Comparison of ENCODE assay signal across 8 cellular contexts in the genomic region with DNA sequence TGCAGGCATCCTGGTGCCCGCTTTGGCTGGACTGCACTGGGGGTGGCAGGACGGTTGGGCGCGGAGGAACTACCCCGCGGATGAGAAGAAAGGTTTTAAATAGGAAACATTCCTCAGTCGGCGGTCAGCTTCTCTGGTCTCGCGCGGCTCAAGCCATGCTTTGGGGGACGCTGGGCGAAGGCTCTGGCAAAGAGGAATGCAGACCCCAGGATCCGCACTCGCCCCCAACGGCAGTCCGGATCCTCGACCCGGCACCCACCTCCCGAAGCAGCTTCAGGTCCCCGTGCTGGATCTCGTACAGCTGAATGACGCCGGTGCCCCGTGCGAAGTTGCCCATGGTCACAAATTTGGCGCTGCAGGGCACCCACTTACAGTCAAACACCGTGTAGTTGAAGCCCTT. TPM values are rescaled to one million over a fixed set of nuclear protein-coding genes. Genes with fewer than 3 reads are reported as not detected.
DNase-seq lines count a peak whose midpoint lies in the region; ATAC-seq, FAIRE-seq and TF ChIP-seq lines count a peak whose summit lies in the region.

No MANE protein-coding gene starts in this region.

- no peak for TF ChIP-seq RAD21 in K562 (CRISPR knock-in tag; conservative IDR thresholded peaks at IDR 0.05 in 1 of 2, IDR thresholded peaks at IDR 0.05 in 1 of 2)

- H3K27ac ChIP-seq in HL-60 (replicated peaks) (peak overlapping the region; percentile 99), K562 (ENCODE audit: extremely low read depth, low read depth, low read length) (peak overlapping the region; percentile 98), layer of hippocampus (ENCODE audit: low read depth, low read length) (peak overlapping the region; percentile 100), temporal lobe (ENCODE audit: low read depth, low read length) (peak overlapping the region; percentile 98)

- H3K4me3 ChIP-seq in HL-60 (replicated peaks; ENCODE audit: insufficient read depth, low read length) (peak overlapping the region; percentile 97), K562 (peak overlapping the region; percentile 71)

- H3K79me2 ChIP-seq in K562 (ENCODE audit: control insufficient read depth, insufficient read depth, low read length) = peaks cover 57% of the 10 kb centered on the region

- BruUV-seq in K562 (replicated peaks; lab: Mats Ljungman, UMichigan) = TSS peak; percentile 79

- no peak for TF ChIP-seq POLR2A in K562 (conservative IDR thresholded peaks at IDR 0.05)

- H3K9me1 ChIP-seq in K562 (ENCODE audit: control insufficient read depth, insufficient read depth, low read length) = no peaks in the 10 kb centered on the region

- DNase-seq in GM03348 (ENCODE audit: low spot score) (peak; percentile 54), HL-60 (ENCODE audit: low read depth in 1 of 2, low spot score in 1 of 2) (peak in 1 of 2 experiments; percentile 25), K562 (ENCODE audit: extremely low read depth in 1 of 4, low spot score in 3 of 4) (peak in 2 of 4 experiments; percentile 16 to 25), NCI-H446 (lab: John Stamatoyannopoulos, UW) (no peak), hippocampal formation (lab: John Stamatoyannopoulos, UW) (no peak)

- H3K4me2 ChIP-seq in K562 (ENCODE audit: insufficient read depth, low read length) = peak overlapping the region; percentile 95

- peaks cover 30% of the 10 kb centered on the region for H3K36me3 ChIP-seq in K562 (ENCODE audit: control insufficient read depth, insufficient read depth, low read length)

- CTCF ChIA-PET in K562 (lab: Yijun Ruan, JAX; ENCODE audit: low intra/inter-chr PET ratio) = no interaction called here

- H2AFZ ChIP-seq in K562 (ENCODE audit: low read depth, low read length) = peak overlapping the region; percentile 97

- no peak for FAIRE-seq in K562 (lab: Jason Lieb, UNC)

- H3K9me3 ChIP-seq in K562 (replicated peaks; ENCODE audit: control insufficient read depth, insufficient read depth, low read depth, low read length) = no peaks in the 10 kb centered on the region

- intact Hi-C loops in K562 (cut with micrococcal nuclease) = loop anchor here (2.0 kb wide), 1 partner anchor 22 kb away; no protein-coding TSS in a partner anchor

- H3K9ac ChIP-seq in K562 (ENCODE audit: insufficient read depth in 1 of 2, low read depth in 2 of 2, low read length in 2 of 2) = peak overlapping the region; percentile 93 to 97

- no peaks in the 10 kb centered on the region for H4K20me1 ChIP-seq in K562 (replicated peaks; ENCODE audit: control insufficient read depth, insufficient read depth, low read length)

- peaks cover 2 to 13% of the 10 kb centered on the region in 2 experiments; a peak in 2 of 5 replicates for H3K4me1 ChIP-seq in K562 (replicated peaks in 1 of 2; ENCODE audit: control insufficient read depth in 2 of 2, insufficient read depth in 2 of 2, low read length in 2 of 2)

- POLR2A ChIA-PET in K562 (lab: Yijun Ruan, JAX) = interaction anchor here (0.5 to 2.2 kb wide), 6 partner anchors 10 to 640 kb away, joined by 3 to 6 read pairs (median 4); a partner anchor contains a TSS

- no peak for TF ChIP-seq CTCF in HL-60 (IDR thresholded peaks at IDR 0.05; ENCODE audit: insufficient read depth, low read length)
- TF ChIP-seq CTCF in K562 (IDR thresholded peaks at IDR 0.05 in 2 of 3, conservative IDR thresholded peaks at IDR 0.05 in 1 of 3; ENCODE audit: insufficient read depth in 2 of 3, low read depth in 1 of 3, low read length in 3 of 3) = no peak; a peak in 1 of 6 replicates

- H3K27me3 ChIP-seq in HL-60 (ENCODE audit: insufficient read depth, poor library complexity, severe bottlenecking) (no peaks in the 10 kb centered on the region), K562 (ENCODE audit: control insufficient read depth in 2 of 2, insufficient read depth in 2 of 2, low read length in 2 of 2) (no peaks in the 10 kb centered on the region), layer of hippocampus (ENCODE audit: control insufficient read depth, insufficient read depth, low read length) (no peaks in the 10 kb centered on the region)

- ATAC-seq in GM21390 (IDR thresholded peaks at IDR 0.05; ENCODE audit: unreplicated experiment) (peak; percentile 24), K562 (peak; percentile 35)

- in situ Hi-C loops in K562 (cut with MboI) = no loop called here

- TF ChIP-seq EP300 in K562 (IDR thresholded peaks at IDR 0.05; ENCODE audit: low read length) = no peak

- WGBS in K562 (ENCODE audit: insufficient coverage, low coverage, missing lambda C conversion rate) = under 1% methylated on average over 28 of the region's 28 CpGs

TF ChIP-seq in K562, 482 proteins besides CTCF, POLR2A, EP300 and RAD21 (continues in another document):
- no peak for TF ChIP-seq L3MBTL2 (IDR thresholded peaks at IDR 0.05)
- TF ChIP-seq, protein P1, sequence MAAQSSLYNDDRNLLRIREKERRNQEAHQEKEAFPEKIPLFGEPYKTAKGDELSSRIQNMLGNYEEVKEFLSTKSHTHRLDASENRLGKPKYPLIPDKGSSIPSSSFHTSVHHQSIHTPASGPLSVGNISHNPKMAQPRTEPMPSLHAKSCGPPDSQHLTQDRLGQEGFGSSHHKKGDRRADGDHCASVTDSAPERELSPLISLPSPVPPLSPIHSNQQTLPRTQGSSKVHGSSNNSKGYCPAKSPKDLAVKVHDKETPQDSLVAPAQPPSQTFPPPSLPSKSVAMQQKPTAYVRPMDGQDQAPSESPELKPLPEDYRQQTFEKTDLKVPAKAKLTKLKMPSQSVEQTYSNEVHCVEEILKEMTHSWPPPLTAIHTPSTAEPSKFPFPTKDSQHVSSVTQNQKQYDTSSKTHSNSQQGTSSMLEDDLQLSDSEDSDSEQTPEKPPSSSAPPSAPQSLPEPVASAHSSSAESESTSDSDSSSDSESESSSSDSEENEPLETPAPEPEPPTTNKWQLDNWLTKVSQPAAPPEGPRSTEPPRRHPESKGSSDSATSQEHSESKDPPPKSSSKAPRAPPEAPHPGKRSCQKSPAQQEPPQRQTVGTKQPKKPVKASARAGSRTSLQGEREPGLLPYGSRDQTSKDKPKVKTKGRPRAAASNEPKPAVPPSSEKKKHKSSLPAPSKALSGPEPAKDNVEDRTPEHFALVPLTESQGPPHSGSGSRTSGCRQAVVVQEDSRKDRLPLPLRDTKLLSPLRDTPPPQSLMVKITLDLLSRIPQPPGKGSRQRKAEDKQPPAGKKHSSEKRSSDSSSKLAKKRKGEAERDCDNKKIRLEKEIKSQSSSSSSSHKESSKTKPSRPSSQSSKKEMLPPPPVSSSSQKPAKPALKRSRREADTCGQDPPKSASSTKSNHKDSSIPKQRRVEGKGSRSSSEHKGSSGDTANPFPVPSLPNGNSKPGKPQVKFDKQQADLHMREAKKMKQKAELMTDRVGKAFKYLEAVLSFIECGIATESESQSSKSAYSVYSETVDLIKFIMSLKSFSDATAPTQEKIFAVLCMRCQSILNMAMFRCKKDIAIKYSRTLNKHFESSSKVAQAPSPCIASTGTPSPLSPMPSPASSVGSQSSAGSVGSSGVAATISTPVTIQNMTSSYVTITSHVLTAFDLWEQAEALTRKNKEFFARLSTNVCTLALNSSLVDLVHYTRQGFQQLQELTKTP (IDR thresholded peaks at IDR 0.05; ENCODE audit: low read depth in 1 of 2, partially characterized antibody in 2 of 2) = peak in 1 of 2 experiments; percentile 20
- no peak for TF ChIP-seq BRCA1 (IDR thresholded peaks at IDR 0.05)
- TF ChIP-seq BRCA1 (CRISPR knock-in tag; IDR thresholded peaks at IDR 0.05) = 0 out of 2 replicates have a peak, but pooled peaks have one; percentile 40
- TF ChIP-seq SMARCB1 (IDR thresholded peaks at IDR 0.05; ENCODE audit: insufficient read length, low read depth) = no peak
- peak; percentile 71 for TF ChIP-seq ZBTB17 (CRISPR knock-in tag; IDR thresholded peaks at IDR 0.05)
- TF ChIP-seq MEF2D (tag; conservative IDR thresholded peaks at IDR 0.05; ENCODE audit: low read depth) = no peak
- TF ChIP-seq, protein P2, sequence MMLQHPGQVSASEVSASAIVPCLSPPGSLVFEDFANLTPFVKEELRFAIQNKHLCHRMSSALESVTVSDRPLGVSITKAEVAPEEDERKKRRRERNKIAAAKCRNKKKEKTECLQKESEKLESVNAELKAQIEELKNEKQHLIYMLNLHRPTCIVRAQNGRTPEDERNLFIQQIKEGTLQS (IDR thresholded peaks at IDR 0.05) = no peak
- TF ChIP-seq, protein P2 (CRISPR knock-in tag; conservative IDR thresholded peaks at IDR 0.05) = 0 out of 2 replicates have a peak, but pooled peaks have one; percentile 11
- peak; percentile 31 for TF ChIP-seq CHD1 (IDR thresholded peaks at IDR 0.05; ENCODE audit: low read length)
- TF ChIP-seq GATAD2A (IDR thresholded peaks at IDR 0.05) = no peak
- TF ChIP-seq IRF2 (CRISPR knock-in tag; IDR thresholded peaks at IDR 0.05) = no peak

RNA-seq across cellular contexts. Expression of a gene that starts 0.7 kb away (rescaled TPM):
- total RNA-seq in K562 (2011; cell fraction: chromatin; rRNA removed; ENCODE audit: low replicate concordance) = 7.1 and 12.9 TPM in 2 replicates
- 4.8 and 7.6 TPM in 2 replicates for total RNA-seq in K562 (2011; cell fraction: nucleolus; rRNA removed)
- 7.8 and 12.1 TPM in 2 replicates for total RNA-seq in K562 (2011; cell fraction: nucleoplasm; rRNA removed)
- 81.7 and 90.2 TPM in 2 replicates for total RNA-seq in K562 (2014; rRNA removed)
- 41.1 and 43.8 TPM in 2 replicates for total RNA-seq in K562 (2014; rRNA removed; fragmentation: Illumina TruSeq; extraction: Trizol)
- 42.8 and 43.8 TPM in 2 replicates for total RNA-seq in K562 (2015; rRNA removed; fragmentation: Illumina TruSeq; extraction: Trizol)
- total RNA-seq in K562 (2021) = 32.5 and 33.3 TPM in 2 replicates
- polyA plus RNA-seq in K562 (2011; rRNA removed) = 14.4 and 33.7 TPM in 2 replicates
- polyA plus RNA-seq in K562 (2011; cell fraction: cytosol; rRNA removed) = 10.8 and 16.5 TPM in 2 replicates
- polyA plus RNA-seq in K562 (2011; cell fraction: nucleus; rRNA removed) = 4.6 and 6.9 TPM in 2 replicates
- 19.4 and 32.3 TPM in 2 replicates for polyA plus RNA-seq in K562 (2012)
- 48.5 and 53.1 TPM in 2 replicates for polyA plus RNA-seq in K562 (2014; fragmentation: Illumina TruSeq; extraction: Trizol)
- 10 to 100 TPM; 11.8 to 18.6 TPM for polyA plus RNA-seq in K562 (2014; fragmentation: Nextera tagmentation; extraction: Ambion mirVana)
- polyA plus RNA-seq in K562 (2014; rRNA removed) = 53.9 and 62.5 TPM in 2 replicates
- 7.1 and 14.0 TPM in 2 replicates for polyA minus RNA-seq in K562 (2011; rRNA and poly(A)+ RNA removed)
- 3.2 and 9.5 TPM in 2 replicates for polyA minus RNA-seq in K562 (2011; cell fraction: cytosol; rRNA and poly(A)+ RNA removed)
- 2.4 and 2.8 TPM in 2 replicates for polyA minus RNA-seq in K562 (2011; cell fraction: nucleus; rRNA and poly(A)+ RNA removed)
- total RNA-seq in temporal lobe = 11.8 TPM
